Comparison of ENCODE assay signal across 1 cellular context in genomic region chr6:43454290-43455033, GRCh38.
TF ChIP-seq lines count a peak whose summit lies in the region.

No MANE protein-coding gene starts in this region.

TF ChIP-seq in HepG2, 621 proteins besides CTCF, POLR2A, EP300 and RAD21 (continued from another document and continues in another):
- peak; percentile 28; the same call in 1 of the 2 replicates for TF ChIP-seq SKIL (CRISPR knock-in tag; IDR thresholded peaks at IDR 0.05; ENCODE audit: borderline replicate concordance)
- TF ChIP-seq ETV5 (CRISPR knock-in tag; IDR thresholded peaks at IDR 0.05; ENCODE audit: borderline replicate concordance): 0 out of 2 replicates have a peak, but pooled peaks have one; percentile 44
- TF ChIP-seq HES4 (CRISPR knock-in tag; IDR thresholded peaks at IDR 0.05; ENCODE audit: borderline replicate concordance): peak; percentile 62; the same call in 1 of the 2 replicates
- peak; percentile 88; the same call in 1 of the 2 replicates for TF ChIP-seq ZNF598 (CRISPR knock-in tag; IDR thresholded peaks at IDR 0.05; ENCODE audit: borderline replicate concordance)
- peak; percentile 75; the same call in 1 of the 2 replicates for TF ChIP-seq ZNF274 (CRISPR knock-in tag; IDR thresholded peaks at IDR 0.05)
- peak; percentile 87 for TF ChIP-seq UBTF (CRISPR knock-in tag; IDR thresholded peaks at IDR 0.05)
- peak; percentile 27; the same call in 1 of the 2 replicates for TF ChIP-seq ZNF124 (CRISPR knock-in tag; IDR thresholded peaks at IDR 0.05)
- TF ChIP-seq ZNF407 (CRISPR knock-in tag; IDR thresholded peaks at IDR 0.05; ENCODE audit: not compliant biosample characterization): peak; percentile 92
- peak; percentile 51; the same call in 1 of the 2 replicates for TF ChIP-seq PHF20 (CRISPR knock-in tag; IDR thresholded peaks at IDR 0.05)
- TF ChIP-seq IKZF5 (CRISPR knock-in tag; IDR thresholded peaks at IDR 0.05): peak; percentile 39; the same call in 1 of the 2 replicates
- TF ChIP-seq THAP7 (CRISPR knock-in tag; IDR thresholded peaks at IDR 0.05): peak; percentile 82; the same call in 1 of the 2 replicates
- TF ChIP-seq E2F5 (CRISPR knock-in tag; conservative IDR thresholded peaks at IDR 0.05): no peak
- TF ChIP-seq HOXA9 (CRISPR knock-in tag; IDR thresholded peaks at IDR 0.05; ENCODE audit: borderline replicate concordance): peak; percentile 76; the same call in 1 of the 2 replicates
- TF ChIP-seq THAP9 (CRISPR knock-in tag; IDR thresholded peaks at IDR 0.05; ENCODE audit: borderline replicate concordance): peak; percentile 69; the same call in 1 of the 2 replicates
- peak; percentile 96 for TF ChIP-seq ZNF687 (CRISPR knock-in tag; IDR thresholded peaks at IDR 0.05)
- TF ChIP-seq SAFB2 (CRISPR knock-in tag; IDR thresholded peaks at IDR 0.05; ENCODE audit: borderline replicate concordance, low read depth): peak; percentile 64
- no peak for TF ChIP-seq ZNF354B (CRISPR knock-in tag; IDR thresholded peaks at IDR 0.05)
- no peak for TF ChIP-seq NR2F6 (IDR thresholded peaks at IDR 0.05)
- peak; percentile 46 for TF ChIP-seq NR2F6 (CRISPR knock-in tag; IDR thresholded peaks at IDR 0.05)
- TF ChIP-seq HNF4G (IDR thresholded peaks at IDR 0.05; ENCODE audit: borderline replicate concordance, low read depth, low read length): no peak
- peak; percentile 71; the same call in 1 of the 2 replicates for TF ChIP-seq HNF4G (CRISPR knock-in tag; IDR thresholded peaks at IDR 0.05; ENCODE audit: borderline replicate concordance, low read depth)
- TF ChIP-seq HNF4A (CRISPR knock-in tag; IDR thresholded peaks at IDR 0.05): no peak
- 0 out of 4 replicates have a peak, but pooled peaks of 1 of the 2 experiments have one; percentile 12 for TF ChIP-seq NR2F1 (CRISPR knock-in tag; IDR thresholded peaks at IDR 0.05)
- no peak for TF ChIP-seq ZNF740 (CRISPR knock-in tag; IDR thresholded peaks at IDR 0.05)
- no peak for TF ChIP-seq MYNN (CRISPR knock-in tag; IDR thresholded peaks at IDR 0.05; ENCODE audit: low read depth)
- TF ChIP-seq TEAD3 (CRISPR knock-in tag; optimal IDR thresholded peaks at IDR 0.05; ENCODE audit: borderline replicate concordance): peak; percentile 71
